In the genomic region with DNA sequence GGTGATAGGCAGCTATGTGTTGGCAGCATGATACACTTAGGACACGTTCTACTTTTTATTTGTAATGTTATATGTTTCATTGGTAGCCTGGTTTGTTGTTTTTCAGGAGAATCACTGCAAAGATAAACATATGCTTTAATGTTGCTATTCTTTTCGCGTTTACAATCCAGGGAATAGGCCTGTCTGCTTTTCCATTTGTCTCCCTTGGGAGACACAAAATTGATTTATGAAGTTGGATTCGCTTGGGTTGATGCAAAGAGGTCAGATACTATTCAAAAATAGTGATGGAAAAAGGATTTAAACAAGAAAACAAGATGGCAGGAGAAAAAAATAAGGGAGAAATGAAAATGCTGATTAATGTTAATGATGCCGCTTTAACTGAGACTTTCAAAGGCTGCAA, we compare ENCODE assay signal across 21 cellular contexts.
"Had no signal": no experiment of that assay in that cellular context is flagged by ENCODE, and none has a peak within 500 bp of the region (broad histone marks: within the 10 kb centered on the region; RNA-seq: fewer than 3 reads in every experiment).

No MANE protein-coding gene starts in this region.

- H3K4me3 ChIP-seq: dorsolateral prefrontal cortex, heart right ventricle, left ventricle myocardium inferior, lower lobe of right lung, spleen, tibial artery, upper lobe of left lung had no signal

- H3K36me3 ChIP-seq: heart right ventricle, left ventricle myocardium inferior, lower lobe of right lung, spleen, tibial artery, upper lobe of left lung had no signal

- H3K27ac ChIP-seq: dorsolateral prefrontal cortex, heart right ventricle, left ventricle myocardium inferior, lower lobe of right lung, spleen, tibial artery, upper lobe of left lung had no signal

- H3K4me1 Mint-ChIP-seq: memory B cell; stimulated activated memory B cell treated with anti-CD40 and anti-IgM and Interleukin-4, amounts not matched to agents 10 μg/mL and 1 μg/mL and 100 μg/mL, for 72 hours had no signal

- H3K4me1 ChIP-seq: heart right ventricle, left ventricle myocardium inferior, lower lobe of right lung, spleen, tibial artery, upper lobe of left lung had no signal

- H3K9me3 ChIP-seq: tibial artery had no signal

- DNase-seq: cortex of kidney; dorsolateral prefrontal cortex; effector CD8-positive, alpha-beta T cell; heart right ventricle; hypothalamus; islet precursor cell; left ventricle myocardium inferior; lower lobe of right lung; midbrain; posterior cingulate gyrus; spleen; stimulated activated CD4-positive, alpha-beta T cell treated with anti-CD3 and anti-CD28 coated beads, Interleukin-15, amount 100 ng/mL, for 24 hours; stimulated activated CD4-positive, alpha-beta T cell treated with anti-CD3 and anti-CD28 coated beads, Interleukin-1b, Interleukin-23, amount 100 ng/mL, for 48 hours; stimulated activated CD4-positive, alpha-beta T cell treated with anti-CD3 and anti-CD28 coated beads, Interleukin-4, amount 100 ng/mL, for 24 hours; tibial artery; upper lobe of left lung had no signal

- H3K9me3 Mint-ChIP-seq: memory B cell; natural killer cell treated with Interleukin-12 subunit alpha and Interleukin-12 subunit beta and Interleukin-15 and Interleukin-18, amount 100 ng/mL, for 72 hours had no signal

- H3K36me3 Mint-ChIP-seq: natural killer cell treated with Interleukin-12 subunit alpha and Interleukin-12 subunit beta and Interleukin-15 and Interleukin-18, amount 100 ng/mL, for 72 hours; stimulated activated memory B cell treated with anti-CD40 and anti-IgM and Interleukin-4, amounts not matched to agents 10 μg/mL and 1 μg/mL and 100 μg/mL, for 72 hours had no signal

- H3K4me3 Mint-ChIP-seq: memory B cell; natural killer cell treated with Interleukin-12 subunit alpha and Interleukin-12 subunit beta and Interleukin-15 and Interleukin-18, amount 100 ng/mL, for 72 hours; stimulated activated memory B cell treated with anti-CD40 and anti-IgM and Interleukin-4, amounts not matched to agents 10 μg/mL and 1 μg/mL and 100 μg/mL, for 72 hours; stimulated activated naive CD8-positive, alpha-beta T cell treated with anti-CD3 and anti-CD28 coated beads, Interleukin-15, Interleukin-2, amounts not matched to agents 100 ng/mL and 50 ng/mL, for 24 hours had no signal

- ATAC-seq: heart right ventricle; lower lobe of right lung; natural killer cell treated with Interleukin-12 subunit alpha and Interleukin-12 subunit beta and Interleukin-15 and Interleukin-18, amount 100 ng/mL, for 72 hours; sciatic nerve; stimulated activated memory B cell treated with anti-CD40 and anti-IgM and Interleukin-4, amounts not matched to agents 10 μg/mL and 1 μg/mL and 100 μg/mL, for 72 hours had no signal

- H3K27ac Mint-ChIP-seq: memory B cell; natural killer cell treated with Interleukin-12 subunit alpha and Interleukin-12 subunit beta and Interleukin-15 and Interleukin-18, amount 100 ng/mL, for 72 hours; stimulated activated memory B cell treated with anti-CD40 and anti-IgM and Interleukin-4, amounts not matched to agents 10 μg/mL and 1 μg/mL and 100 μg/mL, for 72 hours; stimulated activated naive CD8-positive, alpha-beta T cell treated with anti-CD3 and anti-CD28 coated beads, Interleukin-15, Interleukin-2, amounts not matched to agents 100 ng/mL and 50 ng/mL, for 24 hours had no signal

- H3K27me3 ChIP-seq: heart right ventricle, spleen, tibial artery, upper lobe of left lung had no signal
